In the genomic region with DNA sequence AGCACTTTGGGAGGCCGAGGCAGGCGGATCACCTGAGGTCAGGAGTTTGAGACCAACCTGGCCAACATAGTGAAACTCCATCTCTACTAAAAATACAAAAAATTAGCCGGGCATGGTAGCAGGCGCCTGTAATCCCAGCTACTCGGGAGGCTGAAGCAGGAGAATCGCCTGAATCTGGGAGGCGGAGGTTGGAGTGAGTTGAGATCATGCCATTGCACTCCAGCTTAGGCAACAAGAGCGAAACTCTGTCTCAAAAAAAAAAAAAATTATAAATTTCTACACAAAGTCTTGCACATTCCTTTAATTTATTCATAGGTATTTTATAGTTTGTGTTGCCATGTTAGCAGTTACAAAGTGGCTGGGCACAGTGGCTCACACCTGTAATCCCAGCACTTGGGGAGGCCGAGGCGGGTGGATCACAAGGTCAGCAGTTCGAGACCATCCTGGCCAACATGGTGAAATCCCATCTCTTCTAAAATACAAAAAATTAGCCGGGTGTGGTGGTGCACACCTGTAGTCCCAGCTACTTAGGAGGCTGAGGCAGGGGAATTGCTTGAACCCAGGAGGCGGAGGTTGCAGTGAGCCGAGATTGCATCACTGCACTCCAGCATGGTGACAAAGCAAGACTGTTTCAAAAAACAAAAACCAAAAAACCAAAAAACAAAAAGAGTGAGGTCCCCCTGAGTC, we compare ENCODE assay signal across 8 cellular contexts. TPM values are rescaled to one million over a fixed set of nuclear protein-coding genes. Genes with fewer than 3 reads are reported as not detected.
DNase-seq lines count a peak whose midpoint lies in the region; ATAC-seq, FAIRE-seq and TF ChIP-seq lines count a peak whose summit lies in the region.
"Not testable (repeated sequence)": the region's sequence is repeated elsewhere in the genome, so short reads cannot be mapped to it uniquely, and the experiment has no call there.

No MANE protein-coding gene starts in this region.

- not testable (repeated sequence) for H3K36me3 ChIP-seq in ACC112 (ENCODE audit: insufficient read depth, low read length); adipocyte (ENCODE audit: control insufficient read depth, insufficient read depth, low read length, severe bottlenecking); HepG2 (replicated peaks in 1 of 2; ENCODE audit: control insufficient read depth in 1 of 2, insufficient read depth in 2 of 2, low read length in 2 of 2); ovary; suprapubic skin

- H3K27ac ChIP-seq in ACC112 (ENCODE audit: low read depth, low read length) = peak overlapping the region; percentile 97
- H3K27ac ChIP-seq in epithelial cell of prostate = peak overlapping the region; percentile 99
- not testable (repeated sequence) for H3K27ac ChIP-seq in HepG2 (ENCODE audit: extremely low read length, insufficient read depth, low read length)
- peak overlapping the region; percentile 90 to 94 for H3K27ac ChIP-seq in ovary
- H3K27ac ChIP-seq in suprapubic skin = peak overlapping the region; percentile 92

- not testable (repeated sequence) for H3K27me3 Mint-ChIP-seq in IgD-negative memory B cell, activated B cell treated with CpG ODN at 0.5 μM for 24 hours

- WGBS in HepG2 (ENCODE audit: low lambda C conversion rate) = 79% methylated on average over 14 of the region's 14 CpGs
- WGBS in ovary, 3 donors = 71 to 81% (median 72%) methylated on average over 14 of the region's 14 CpGs
- WGBS in suprapubic skin = 84% methylated on average over 14 of the region's 14 CpGs

- peaks cover 34% of the 10 kb centered on the region for H3K4me1 ChIP-seq in ACC112 (ENCODE audit: control insufficient read depth, insufficient read depth, low read length, unreplicated experiment)
- H3K4me1 ChIP-seq in adipocyte (ENCODE audit: control insufficient read depth, insufficient read depth, low read length) = peaks cover 49% of the 10 kb centered on the region
- peaks cover 58% of the 10 kb centered on the region for H3K4me1 ChIP-seq in HepG2 (ENCODE audit: insufficient read depth, low read length)
- H3K4me1 ChIP-seq in ovary (ENCODE audit: insufficient read depth) = not testable (repeated sequence)
- H3K4me1 ChIP-seq in suprapubic skin = peaks cover 57% of the 10 kb centered on the region

- not testable (repeated sequence) for TF ChIP-seq EP300 in HepG2 (IDR thresholded peaks at IDR 0.05; ENCODE audit: low read depth in 2 of 2, low read length in 2 of 2); HepG2 (CRISPR knock-in tag; IDR thresholded peaks at IDR 0.05; ENCODE audit: borderline replicate concordance); ovary (IDR thresholded peaks at IDR 0.05); suprapubic skin (IDR thresholded peaks at IDR 0.05)

- H3K27ac Mint-ChIP-seq in IgD-negative memory B cell (peak overlapping the region; percentile 76 to 95 (median 82)), activated B cell treated with CpG ODN at 0.5 μM for 24 hours (peak overlapping the region; percentile 91)

- H3K79me2 ChIP-seq in ACC112 (ENCODE audit: control insufficient read depth, insufficient read depth, low read length, unreplicated experiment) (peaks cover 42% of the 10 kb centered on the region), HepG2 (ENCODE audit: insufficient read depth, low read length) (peaks cover 13% of the 10 kb centered on the region)

- H4K20me1 ChIP-seq in HepG2 (ENCODE audit: insufficient read depth, low read length) = not testable (repeated sequence)

- H3K4me1 Mint-ChIP-seq in IgD-negative memory B cell (peaks cover 20 to 24% (median 23%) of the 10 kb centered on the region in 3 donors), activated B cell treated with CpG ODN at 0.5 μM for 24 hours (peaks cover 41% of the 10 kb centered on the region)

- not testable (repeated sequence) for ATAC-seq in activated B cell treated with CpG ODN at 0.5 μM for 24 hours (ENCODE audit: low read depth); HepG2

- intact Hi-C loops in activated B cell treated with CpG ODN at 0.5 μM for 24 hours (cut with micrococcal nuclease) = loop anchor here (1.0 to 2.0 kb wide), 7 partner anchors 17 to 137 kb away; a partner anchor contains a TSS
- intact Hi-C loops in HepG2 (cut with micrococcal nuclease; ENCODE audit: unreplicated experiment) = not testable (repeated sequence)
- intact Hi-C loops in ovary (cut with DNase I) = loop anchor here in 3 of 4 donors (5.0 kb wide), 1 partner anchor 35 kb away; no protein-coding TSS in a partner anchor

- peak overlapping the region; percentile 93 for H3K4me2 ChIP-seq in HepG2 (ENCODE audit: low read depth, low read length)

- H3K9me3 Mint-ChIP-seq in IgD-negative memory B cell, activated B cell treated with CpG ODN at 0.5 μM for 24 hours: not testable (repeated sequence)

- not testable (repeated sequence) for FAIRE-seq in HepG2 (lab: Jason Lieb, UNC)

- TF ChIP-seq CTCF in activated B cell treated with CpG ODN at 0.5 μM for 24 hours (IDR thresholded peaks at IDR 0.05); HepG2 (CRISPR knock-in tag; IDR thresholded peaks at IDR 0.05); ovary (IDR thresholded peaks at IDR 0.05); suprapubic skin (IDR thresholded peaks at IDR 0.05): not testable (repeated sequence)

- not testable (repeated sequence) for H3K27me3 ChIP-seq in ACC112 (ENCODE audit: insufficient read depth, low read length); adipocyte (replicated peaks; ENCODE audit: control insufficient read depth, insufficient read depth, low read length); HepG2 (ENCODE audit: control insufficient read depth in 1 of 2, insufficient read depth in 2 of 2, low read length in 2 of 2); ovary; suprapubic skin

- TF ChIP-seq POLR2A in HepG2 (IDR thresholded peaks at IDR 0.05; ENCODE audit: insufficient read depth in 1 of 2, low read depth in 2 of 2, low read length in 2 of 2); ovary (IDR thresholded peaks at IDR 0.05); suprapubic skin (IDR thresholded peaks at IDR 0.05): not testable (repeated sequence)

- in situ Hi-C loops in HepG2 (cut with HindIII; ENCODE audit: extremely low pct_ligation_motif_present, low pct_unique_long_range_greater_than_20kb) = loop anchor here (5.0 kb wide), 1 partner anchor 35 kb away; no protein-coding TSS in a partner anchor

- not testable (repeated sequence) for BruUV-seq in HepG2 (replicated peaks; lab: Mats Ljungman, UMichigan)

- H2AFZ ChIP-seq in ACC112 (ENCODE audit: low read length, unreplicated experiment); HepG2 (ENCODE audit: low read length): not testable (repeated sequence)

- H3K36me3 Mint-ChIP-seq in IgD-negative memory B cell; activated B cell treated with CpG ODN at 0.5 μM for 24 hours (ENCODE audit: low read depth): not testable (repeated sequence)

- H3K9ac ChIP-seq in adipocyte (ENCODE audit: low read length) (peak overlapping the region; percentile 85), HepG2 (ENCODE audit: insufficient read depth, low read depth, low read length) (peak overlapping the region; percentile 57; the same call in 1 of the 2 replicates)

- POLR2A ChIA-PET in activated B cell treated with CpG ODN at 0.5 μM for 24 hours (lab: Charles Lee) (interaction anchor here (0.6 to 25.9 kb wide), 15 partner anchors 9 to 211 kb away, joined by 3 to 1949 read pairs (median 7); a partner anchor contains a TSS), HepG2 (lab: Yijun Ruan, JAX) (interaction anchor here (0.9 to 17.5 kb wide), 12 partner anchors 9 to 167 kb away, joined by 3 to 1590 read pairs (median 4); a partner anchor contains a TSS)

- CTCF ChIA-PET in activated B cell treated with CpG ODN at 0.5 μM for 24 hours (lab: Charles Lee) (interaction anchor here (0.8 to 2.2 kb wide), 7 partner anchors 26 to 94 kb away, joined by 3 to 18 read pairs (median 4); a partner anchor contains a TSS), HepG2 (lab: Yijun Ruan, JAX; ENCODE audit: low intra/inter-chr PET ratio, low total read pairs) (interaction anchor here (1.8 kb wide), 1 partner anchor 38 kb away, joined by 9 read pairs; no protein-coding TSS in a partner anchor)

- H3K9me3 ChIP-seq in adipocyte (ENCODE audit: control insufficient read depth, low read length); HepG2 (ENCODE audit: low read length); ovary; suprapubic skin: not testable (repeated sequence)

- not testable (repeated sequence) for DNase-seq in activated B cell treated with CpG ODN at 0.5 μM for 24 hours; adipocyte (ENCODE audit: low read depth); epithelial cell of prostate (ENCODE audit: low read depth, low spot score); HepG2 (ENCODE audit: low spot score); ovary; suprapubic skin (ENCODE audit: low spot score in 2 of 2)

- not testable (repeated sequence) for TF ChIP-seq RAD21 in HepG2 (CRISPR knock-in tag; IDR thresholded peaks at IDR 0.05)

- not testable (repeated sequence) for H3K4me3 ChIP-seq in ACC112 (ENCODE audit: low read depth, low read length); adipocyte (ENCODE audit: low read length); HepG2 (replicated peaks in 1 of 3; ENCODE audit: insufficient read depth in 1 of 3, low read depth in 2 of 3, low read length in 3 of 3); ovary; suprapubic skin

- H3K4me3 Mint-ChIP-seq in IgD-negative memory B cell (peak overlapping the region in 2 of 4 donors; percentile 54 to 58), activated B cell treated with CpG ODN at 0.5 μM for 24 hours (peak overlapping the region; percentile 66)

RNA-seq across cellular contexts. Expression of a gene that starts 26.1 kb away (rescaled TPM):
- 3,054 TPM for polyA plus RNA-seq in IgD-negative memory B cell
- 12,540 and 18,961 TPM in 2 replicates for total RNA-seq in activated B cell treated with CpG ODN at 0.5 μM for 24 hours
- 302 and 1,237 TPM in 2 replicates for total RNA-seq in HepG2 (2016; rRNA removed; fragmentation: Illumina TruSeq; extraction: Trizol)
- 281 and 317 TPM in 2 replicates for total RNA-seq in HepG2 (2016; cell fraction: cytosol; rRNA removed; fragmentation: Illumina TruSeq; extraction: Trizol; ENCODE audit: low read depth)
- 283 and 1,071 TPM in 2 replicates for total RNA-seq in HepG2 (2016; cell fraction: insoluble cytoplasmic fraction; rRNA removed; fragmentation: Illumina TruSeq; extraction: Trizol)
- 241 and 289 TPM in 2 replicates for total RNA-seq in HepG2 (2016; cell fraction: membrane; rRNA removed; fragmentation: Illumina TruSeq; extraction: Trizol)
- total RNA-seq in HepG2 (2016; cell fraction: nucleus; rRNA removed; fragmentation: Illumina TruSeq; extraction: Trizol) = 8,751 and 9,202 TPM in 2 replicates
- polyA plus RNA-seq in HepG2 (2011; rRNA removed) = 143 and 217 TPM in 2 replicates
- polyA plus RNA-seq in HepG2 (2011; cell fraction: cytosol; rRNA removed) = 13.0 and 14.3 TPM in 2 replicates
- polyA plus RNA-seq in HepG2 (2011; cell fraction: nucleus; rRNA removed) = 1,021 and 1,816 TPM in 2 replicates
- polyA plus RNA-seq in HepG2 (2012) = 177 and 330 TPM in 2 replicates
- 1.1 and 1.4 TPM in 2 replicates for polyA plus RNA-seq in HepG2 (2016; cell fraction: cytosol; fragmentation: Illumina TruSeq; extraction: Trizol; ENCODE audit: low read depth)
- 3.9 and 6.5 TPM in 2 replicates for polyA plus RNA-seq in HepG2 (2016; cell fraction: insoluble cytoplasmic fraction; fragmentation: Illumina TruSeq; extraction: Trizol; ENCODE audit: low read depth)
- 1.8 and 10.3 TPM in 2 replicates for polyA plus RNA-seq in HepG2 (2016; cell fraction: membrane; fragmentation: Illumina TruSeq; extraction: Trizol; ENCODE audit: low read depth)
- 153 and 182 TPM in 2 replicates for polyA plus RNA-seq in HepG2 (2016; cell fraction: nucleus; fragmentation: Illumina TruSeq; extraction: Trizol; ENCODE audit: insufficient read depth, low read depth)
- polyA minus RNA-seq in HepG2 (2011; rRNA and poly(A)+ RNA removed; ENCODE audit: low replicate concordance) = 900 and 8,115 TPM in 2 replicates
- 295 and 335 TPM in 2 replicates for polyA minus RNA-seq in HepG2 (2011; cell fraction: cytosol; rRNA and poly(A)+ RNA removed)
- polyA minus RNA-seq in HepG2 (2011; cell fraction: nucleus; rRNA and poly(A)+ RNA removed) = 13,373 and 18,071 TPM in 2 replicates
- over 10,000 TPM in 4 of 7 donors, 1,000 to 10,000 TPM in 3; 4,813 to 13,132 (median 10,519) TPM for total RNA-seq in ovary
- 100 to 1,000 TPM; 396 to 616 TPM for polyA plus RNA-seq in ovary
- total RNA-seq in suprapubic skin = over 10,000 TPM; 10,207 to 42,728 (median 11,538) TPM

RNA-seq across cellular contexts. Expression of a gene that starts 50.1 kb away (rescaled TPM):
- polyA plus RNA-seq in IgD-negative memory B cell (1.2 TPM), HepG2 (2011; rRNA removed) (41.2 and 41.3 TPM in 2 replicates), ovary (100 to 1,000 TPM; 216 to 268 TPM)
- total RNA-seq in activated B cell treated with CpG ODN at 0.5 μM for 24 hours (578 and 699 TPM in 2 replicates), HepG2 (2016; rRNA removed; fragmentation: Illumina TruSeq; extraction: Trizol) (10.5 and 20.5 TPM in 2 replicates), ovary (100 to 1,000 TPM; 175 to 850 (median 372) TPM), suprapubic skin (1,000 to 10,000 TPM in 1 of 4 donors, 100 to 1,000 TPM in 3; 336 to 2,041 (median 481) TPM)
- 2.2 and 2.6 TPM in 2 replicates for total RNA-seq in HepG2 (2016; cell fraction: cytosol; rRNA removed; fragmentation: Illumina TruSeq; extraction: Trizol; ENCODE audit: low read depth)
- total RNA-seq in HepG2 (2016; cell fraction: insoluble cytoplasmic fraction; rRNA removed; fragmentation: Illumina TruSeq; extraction: Trizol) = 8.4 and 21.3 TPM in 2 replicates
- total RNA-seq in HepG2 (2016; cell fraction: membrane; rRNA removed; fragmentation: Illumina TruSeq; extraction: Trizol) = 7.8 and 8.3 TPM in 2 replicates
- 196 and 220 TPM in 2 replicates for total RNA-seq in HepG2 (2016; cell fraction: nucleus; rRNA removed; fragmentation: Illumina TruSeq; extraction: Trizol)
- polyA plus RNA-seq in HepG2 (2011; cell fraction: cytosol; rRNA removed) = 13.0 and 13.4 TPM in 2 replicates
- 222 and 327 TPM in 2 replicates for polyA plus RNA-seq in HepG2 (2011; cell fraction: nucleus; rRNA removed)
- polyA plus RNA-seq in HepG2 (2012) = 288 and 371 TPM in 2 replicates
- 3.6 and 4.3 TPM in 2 replicates for polyA plus RNA-seq in HepG2 (2016; cell fraction: cytosol; fragmentation: Illumina TruSeq; extraction: Trizol; ENCODE audit: low read depth)
- polyA plus RNA-seq in HepG2 (2016; cell fraction: insoluble cytoplasmic fraction; fragmentation: Illumina TruSeq; extraction: Trizol; ENCODE audit: low read depth) = 54.0 and 61.1 TPM in 2 replicates
- 47.1 and 54.4 TPM in 2 replicates for polyA plus RNA-seq in HepG2 (2016; cell fraction: membrane; fragmentation: Illumina TruSeq; extraction: Trizol; ENCODE audit: low read depth)
- polyA plus RNA-seq in HepG2 (2016; cell fraction: nucleus; fragmentation: Illumina TruSeq; extraction: Trizol; ENCODE audit: insufficient read depth, low read depth) = 577 and 628 TPM in 2 replicates
- polyA minus RNA-seq in HepG2 (2011; rRNA and poly(A)+ RNA removed; ENCODE audit: low replicate concordance) = 64.6 and 225 TPM in 2 replicates
- 17.3 and 20.2 TPM in 2 replicates for polyA minus RNA-seq in HepG2 (2011; cell fraction: cytosol; rRNA and poly(A)+ RNA removed)
- polyA minus RNA-seq in HepG2 (2011; cell fraction: nucleus; rRNA and poly(A)+ RNA removed) = 1,479 and 1,737 TPM in 2 replicates

RNA-seq across cellular contexts. Expression of a gene that starts 52.2 kb away (rescaled TPM):
- polyA plus RNA-seq in IgD-negative memory B cell = 34.0 TPM
- total RNA-seq in activated B cell treated with CpG ODN at 0.5 μM for 24 hours = 70.0 and 75.7 TPM in 2 replicates
- 61.7 and 65.9 TPM in 2 replicates for total RNA-seq in HepG2 (2016; rRNA removed; fragmentation: Illumina TruSeq; extraction: Trizol)
- total RNA-seq in HepG2 (2016; cell fraction: cytosol; rRNA removed; fragmentation: Illumina TruSeq; extraction: Trizol; ENCODE audit: low read depth) = 25.8 and 30.8 TPM in 2 replicates
- total RNA-seq in HepG2 (2016; cell fraction: insoluble cytoplasmic fraction; rRNA removed; fragmentation: Illumina TruSeq; extraction: Trizol) = 61.5 and 71.8 TPM in 2 replicates
- 42.4 and 48.2 TPM in 2 replicates for total RNA-seq in HepG2 (2016; cell fraction: membrane; rRNA removed; fragmentation: Illumina TruSeq; extraction: Trizol)
- total RNA-seq in HepG2 (2016; cell fraction: nucleus; rRNA removed; fragmentation: Illumina TruSeq; extraction: Trizol) = 43.2 and 44.5 TPM in 2 replicates
- 103 and 122 TPM in 2 replicates for polyA plus RNA-seq in HepG2 (2011; rRNA removed)
- 86.0 and 134 TPM in 2 replicates for polyA plus RNA-seq in HepG2 (2011; cell fraction: cytosol; rRNA removed)
- 217 and 274 TPM in 2 replicates for polyA plus RNA-seq in HepG2 (2011; cell fraction: nucleus; rRNA removed)
- polyA plus RNA-seq in HepG2 (2012) = 38.8 and 49.2 TPM in 2 replicates
- 18.7 and 21.2 TPM in 2 replicates for polyA plus RNA-seq in HepG2 (2016; cell fraction: cytosol; fragmentation: Illumina TruSeq; extraction: Trizol; ENCODE audit: low read depth)
- 66.5 and 66.9 TPM in 2 replicates for polyA plus RNA-seq in HepG2 (2016; cell fraction: insoluble cytoplasmic fraction; fragmentation: Illumina TruSeq; extraction: Trizol; ENCODE audit: low read depth)
- 31.2 and 33.8 TPM in 2 replicates for polyA plus RNA-seq in HepG2 (2016; cell fraction: membrane; fragmentation: Illumina TruSeq; extraction: Trizol; ENCODE audit: low read depth)
- polyA plus RNA-seq in HepG2 (2016; cell fraction: nucleus; fragmentation: Illumina TruSeq; extraction: Trizol; ENCODE audit: insufficient read depth, low read depth) = 90.8 and 91.5 TPM in 2 replicates
- polyA minus RNA-seq in HepG2 (2011; rRNA and poly(A)+ RNA removed; ENCODE audit: low replicate concordance) = 110 and 139 TPM in 2 replicates
- polyA minus RNA-seq in HepG2 (2011; cell fraction: cytosol; rRNA and poly(A)+ RNA removed) = 43.9 and 59.3 TPM in 2 replicates
- 34.2 and 36.4 TPM in 2 replicates for polyA minus RNA-seq in HepG2 (2011; cell fraction: nucleus; rRNA and poly(A)+ RNA removed)
- total RNA-seq in ovary = 100 to 1,000 TPM in 1 of 7 donors, 10 to 100 TPM in 6; 59.0 to 118 (median 96.2) TPM
- polyA plus RNA-seq in ovary = 10 to 100 TPM; 11.7 to 71.6 TPM
- total RNA-seq in suprapubic skin = 10 to 100 TPM; 63.2 to 83.6 (median 78.4) TPM
